ENCODE assay signal across 8 cellular contexts in genomic region chr2:202265467-202266277, GRCh38. TPM values are rescaled to one million over a fixed set of nuclear protein-coding genes. Genes with fewer than 3 reads are reported as not detected.
DNase-seq lines count a peak whose midpoint lies in the region; ATAC-seq, FAIRE-seq and TF ChIP-seq lines count a peak whose summit lies in the region.

A gene with protein sequence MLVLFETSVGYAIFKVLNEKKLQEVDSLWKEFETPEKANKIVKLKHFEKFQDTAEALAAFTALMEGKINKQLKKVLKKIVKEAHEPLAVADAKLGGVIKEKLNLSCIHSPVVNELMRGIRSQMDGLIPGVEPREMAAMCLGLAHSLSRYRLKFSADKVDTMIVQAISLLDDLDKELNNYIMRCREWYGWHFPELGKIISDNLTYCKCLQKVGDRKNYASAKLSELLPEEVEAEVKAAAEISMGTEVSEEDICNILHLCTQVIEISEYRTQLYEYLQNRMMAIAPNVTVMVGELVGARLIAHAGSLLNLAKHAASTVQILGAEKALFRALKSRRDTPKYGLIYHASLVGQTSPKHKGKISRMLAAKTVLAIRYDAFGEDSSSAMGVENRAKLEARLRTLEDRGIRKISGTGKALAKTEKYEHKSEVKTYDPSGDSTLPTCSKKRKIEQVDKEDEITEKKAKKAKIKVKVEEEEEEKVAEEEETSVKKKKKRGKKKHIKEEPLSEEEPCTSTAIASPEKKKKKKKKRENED (plus strand): TSS chr2:202265763. CDS start chr2:202265942, 179 bp downstream.

- H3K4me3 ChIP-seq in heart left ventricle = peak within 1 kb of the TSS; percentile 48 to 98 (median 80)

- FAIRE-seq in GM12891 (lab: Jason Lieb, UNC) = peak; percentile 97

- peak; percentile 93 for ATAC-seq in HG02840 (IDR thresholded peaks at IDR 0.05; ENCODE audit: low FRiP score, unreplicated experiment)
- ATAC-seq in T-cell (replicated peaks in 1 of 4) = peak; percentile 86 to 94 (median 88)
- peak; percentile 99 for ATAC-seq in heart left ventricle

- no peak for TF ChIP-seq CTCF in heart left ventricle (IDR thresholded peaks at IDR 0.05)
- TF ChIP-seq CTCF in type B pancreatic cell (conservative IDR thresholded peaks at IDR 0.05) = no peak

- no peak within 1 kb of the TSS for H3K27ac Mint-ChIP-seq in T-cell
- H3K27ac Mint-ChIP-seq in type B pancreatic cell = no peak within 1 kb of the TSS

- TF ChIP-seq POLR2A in GM12891 (IDR thresholded peaks at IDR 0.05; ENCODE audit: low read depth, low read length) (peak; percentile 98), heart left ventricle (IDR thresholded peaks at IDR 0.05) (peak in 1 of 2 donors; percentile 93)

- H3K27me3 ChIP-seq in heart left ventricle = no peaks in the 10 kb centered on the region

- DNase-seq in GM12891 (ENCODE audit: insufficient read length, low spot score) (peak; percentile 65), NCI-H1436 treated with DMSO at 0.1 percent for 48 hours (lab: John Stamatoyannopoulos, UW) (peak; percentile 79), T-cell (peak; percentile 63 to 95 (median 91)), heart left ventricle (peak; percentile 91 to 94 (median 92)), pons (ENCODE audit: low spot score) (peak; percentile 98), type B pancreatic cell (ENCODE audit: extremely low spot score, unreplicated experiment) (peak; percentile 90)

- CTCF ChIA-PET in T-cell (lab: Charles Lee) = interaction anchor here (0.7 kb wide), 2 partner anchors 85 to 1196 kb away, joined by 3 to 6 read pairs; no protein-coding TSS in a partner anchor

- no peaks in the 10 kb centered on the region for H3K9me3 ChIP-seq in heart left ventricle

- 0 to 1% (median 0%) methylated on average over 54 of the region's 54 CpGs for WGBS in adipose tissue, 3 donors
- WGBS in heart left ventricle, 4 donors = 0 to 1% (median 0%) methylated on average over 43 to 54 of the region's 54 CpGs

- H3K4me3 Mint-ChIP-seq in T-cell (peak within 1 kb of the TSS in 2 of 3 donors; percentile 65 to 67), type B pancreatic cell (peak within 1 kb of the TSS; percentile 90)

- H3K36me3 Mint-ChIP-seq in T-cell (no peaks in the 10 kb centered on the region), type B pancreatic cell (peaks cover 6% of the 10 kb centered on the region)

- H3K4me1 ChIP-seq in heart left ventricle = peaks cover 0 to 46% (median 17%) of the 10 kb centered on the region in 12 donors

- intact Hi-C loops in heart left ventricle (cut with DNase I) = loop anchor here in 1 of 10 donors (5.0 kb wide), 1 partner anchor 112 kb away; the partner anchor contains the start of gene BMPR2

- H3K4me1 Mint-ChIP-seq in T-cell (peaks cover 15 to 27% (median 26%) of the 10 kb centered on the region in 3 donors), type B pancreatic cell (ENCODE audit: unreplicated experiment) (peaks cover 20% of the 10 kb centered on the region)

- H3K27ac ChIP-seq in adipose tissue (ENCODE audit: low read depth, low read length) (peak within 1 kb of the TSS; percentile 71), heart left ventricle (peak within 1 kb of the TSS; percentile 90 to 99 (median 97))

- no peaks in the 10 kb centered on the region for H3K27me3 Mint-ChIP-seq in T-cell
- peaks cover 2% of the 10 kb centered on the region for H3K27me3 Mint-ChIP-seq in type B pancreatic cell

- H3K9me3 Mint-ChIP-seq in T-cell (no peaks in the 10 kb centered on the region), type B pancreatic cell (no peaks in the 10 kb centered on the region)

- POLR2A ChIA-PET in T-cell (lab: Charles Lee) = interaction anchor here (0.6 to 1.3 kb wide), 4 partner anchors 26 to 1062 kb away, joined by 3 to 5 read pairs (median 4); partner anchors contain the start of gene SUMO1 (in 1 of the 2)

- H3K36me3 ChIP-seq in heart left ventricle = no peaks in the 10 kb centered on the region

TF ChIP-seq in GM12891, 5 proteins besides CTCF, POLR2A, EP300 and RAD21:
- no peak for TF ChIP-seq SPI1 (IDR thresholded peaks at IDR 0.05; ENCODE audit: low read depth, low read length)
- TF ChIP-seq POU2F2 (IDR thresholded peaks at IDR 0.05; ENCODE audit: low read depth, low read length) = peak; percentile 83; the same call in 1 of the 2 replicates
- peak; percentile 99 for TF ChIP-seq POLR2AphosphoS5 (IDR thresholded peaks at IDR 0.05; ENCODE audit: low read depth, low read length)
- peak; percentile 97 for TF ChIP-seq TAF1 (IDR thresholded peaks at IDR 0.05; ENCODE audit: low read depth, low read length)
TF ChIP-seq in GM12891: peak in this region for 3.

RNA-seq across cellular contexts. Expression of the gene that starts here (rescaled TPM):
- polyA plus RNA-seq in GM12891 (2012; ENCODE audit: low read depth, missing spikeins) = 88.3 TPM
- total RNA-seq in T-cell = 100 to 1,000 TPM in 4 of 5 donors, 10 to 100 TPM in 1; 99.8 to 218 (median 117) TPM
- 10 to 100 TPM; 29.3 to 56.9 (median 46.3) TPM for polyA plus RNA-seq in adipose tissue
- 10 to 100 TPM; 12.9 to 26.6 (median 21.3) TPM for total RNA-seq in heart left ventricle
- polyA plus RNA-seq in heart left ventricle = 10 to 100 TPM; 24.3 to 32.6 TPM
- total RNA-seq in type B pancreatic cell (ENCODE audit: low replicate concordance) = 68.0 and 79.4 TPM in 2 replicates

Comparison
In these comparisons a context has a peak if more than half of its experiments do, and no peak if none do; other contexts are left out.
1. Peak in every context shown above with its lines: DNase-seq, ATAC-seq, H3K4me3 ChIP-seq and H3K27ac ChIP-seq.